ENCODE assay signal across 14 cellular contexts in genomic region chr13:47933688-47934011, GRCh38.
A peak's percentile ranks its signal among the peaks of the same experiment; 100 is the strongest.
DNase-seq lines count a peak whose midpoint lies in the region; TF ChIP-seq lines count a peak whose summit lies in the region.
"Had no signal": no experiment of that assay in that cellular context is flagged by ENCODE, and none has a peak within 500 bp of the region (broad histone marks: within the 10 kb centered on the region; RNA-seq: fewer than 3 reads in every experiment).

No MANE protein-coding gene starts in this region.

- TF ChIP-seq CTCF in MCF 10A (IDR thresholded peaks at IDR 0.05; ENCODE audit: unreplicated experiment) (no peak), breast epithelium (IDR thresholded peaks at IDR 0.05) (no peak), choroid plexus epithelial cell (conservative IDR thresholded peaks at IDR 0.05; ENCODE audit: low read depth, low read length) (no peak), ovary (IDR thresholded peaks at IDR 0.05) (no peak)

- no TSS peak for BruUV-seq in MCF 10A (replicated peaks; lab: Mats Ljungman, UMichigan)

- no peaks in the 10 kb centered on the region for H3K27me3 Mint-ChIP-seq in MCF 10A (ENCODE audit: insufficient read depth, unreplicated experiment)
- H3K27me3 Mint-ChIP-seq: activated naive CD4-positive, alpha-beta T cell treated with anti-CD3 and anti-CD28 coated beads, Interleukin-2, amount 50 U/mL, for 24 hours had no signal

- H3K14ac ChIP-seq in trophoblast cell (ENCODE audit: low read length) = no peak overlapping the region

- H4K8ac ChIP-seq in trophoblast cell (ENCODE audit: low read depth, low read length) = no peak overlapping the region

- H3K4me1 ChIP-seq in breast epithelium (peaks cover 0 to 6% of the 10 kb centered on the region in 2 donors), skeletal muscle satellite cell (ENCODE audit: control insufficient read depth, insufficient read depth, low read length) (peaks cover 17% of the 10 kb centered on the region), ovary (ENCODE audit: insufficient read depth) (no peaks in the 10 kb centered on the region), trophoblast cell (ENCODE audit: control insufficient read depth in 1 of 2, insufficient read depth in 2 of 2, low read length in 2 of 2) (no peaks in the 10 kb centered on the region)
- H3K4me1 ChIP-seq: SJSA1 had no signal

- POLR2A ChIA-PET in MCF 10A (lab: Yijun Ruan, JAX) = no interaction called here

- intact Hi-C loops in MCF 10A (cut with micrococcal nuclease) = no loop called here
- intact Hi-C loops in breast epithelium (cut with DNase I; ENCODE audit: low total_unique reads) = no loop called here
- intact Hi-C loops in ovary (cut with DNase I) = no loop called here

- peak; percentile 7 for DNase-seq in MCF 10A (ENCODE audit: unreplicated experiment)
- DNase-seq in breast epithelium (ENCODE audit: low spot score in 2 of 2) = no peak
- peak; percentile 23 for DNase-seq in NCI-H345 (lab: John Stamatoyannopoulos, UW)
- DNase-seq in choroid plexus epithelial cell (ENCODE audit: low read depth) = peak; percentile 62
- no peak for DNase-seq in ovary
- no peak for DNase-seq in trophoblast cell
- DNase-seq in NCI-H2171 treated with DMSO at 0.1 percent for 48 hours (lab: John Stamatoyannopoulos, UW) = no peak
- DNase-seq: activated CD4-positive, alpha-beta T cell treated with anti-CD3 and anti-CD28 coated beads, Interleukin-2, amount 50 U/mL, for 1 hour; GDM1; hippocampal formation; stimulated activated CD8-positive, alpha-beta memory T cell treated with anti-CD3 and anti-CD28 coated beads, Interleukin-4, amount 100 ng/mL, for 48 hours had no signal

- no peak overlapping the region for H3K23ac ChIP-seq in trophoblast cell (ENCODE audit: low read length)

- H2BK12ac ChIP-seq in trophoblast cell (ENCODE audit: low read length) = no peak overlapping the region

- TF ChIP-seq EP300 in ovary (IDR thresholded peaks at IDR 0.05) = no peak

- no peaks in the 10 kb centered on the region for H3K79me1 ChIP-seq in trophoblast cell (ENCODE audit: low read length)

- H3K9ac ChIP-seq in skeletal muscle satellite cell (ENCODE audit: low read depth, low read length) = no peak overlapping the region
- H3K9ac ChIP-seq in trophoblast cell (ENCODE audit: low read length) = no peak overlapping the region

- H3K9me3 Mint-ChIP-seq in MCF 10A (ENCODE audit: unreplicated experiment) = no peaks in the 10 kb centered on the region
- H3K9me3 Mint-ChIP-seq: activated naive CD4-positive, alpha-beta T cell treated with anti-CD3 and anti-CD28 coated beads, Interleukin-2, amount 50 U/mL, for 24 hours had no signal

- H3K79me2 ChIP-seq in trophoblast cell (ENCODE audit: control insufficient read depth, insufficient read depth, low read length, poor library complexity) = no peaks in the 10 kb centered on the region

- peak overlapping the region; percentile 19 for H3K4me2 ChIP-seq in skeletal muscle satellite cell (ENCODE audit: low read length)
- no peak overlapping the region for H3K4me2 ChIP-seq in trophoblast cell (ENCODE audit: low read length)

- no peak overlapping the region for H2AK5ac ChIP-seq in trophoblast cell (ENCODE audit: low read length)

- H3K4me3 ChIP-seq in breast epithelium = no peak overlapping the region
- no peak overlapping the region for H3K4me3 ChIP-seq in choroid plexus epithelial cell (ENCODE audit: low read depth, low read length)
- H3K4me3 ChIP-seq in skeletal muscle satellite cell (ENCODE audit: low read length) = no peak overlapping the region
- no peak overlapping the region for H3K4me3 ChIP-seq in ovary
- no peak overlapping the region for H3K4me3 ChIP-seq in trophoblast cell (ENCODE audit: low read depth, low read length)
- H3K4me3 ChIP-seq: SJSA1 had no signal

- H3K27ac Mint-ChIP-seq in MCF 10A (ENCODE audit: low read depth, unreplicated experiment) = no peak overlapping the region
- H3K27ac Mint-ChIP-seq: activated naive CD4-positive, alpha-beta T cell treated with anti-CD3 and anti-CD28 coated beads, Interleukin-2, amount 50 U/mL, for 24 hours had no signal

- H3K36me3 Mint-ChIP-seq in MCF 10A (ENCODE audit: insufficient read depth, unreplicated experiment) = peaks cover 14% of the 10 kb centered on the region

- H2BK120ac ChIP-seq in trophoblast cell (ENCODE audit: insufficient read depth, low read length, poor library complexity) = no peak overlapping the region

- H2AFZ ChIP-seq in trophoblast cell (ENCODE audit: insufficient read depth, low read length, poor library complexity) = no peak overlapping the region

- H3K27ac ChIP-seq in breast epithelium (no peak overlapping the region), ovary (no peak overlapping the region), trophoblast cell (ENCODE audit: low read depth, low read length) (no peak overlapping the region)
- H3K27ac ChIP-seq: SJSA1 had no signal

- H2BK5ac ChIP-seq in trophoblast cell (ENCODE audit: low read depth, low read length, poor library complexity) = no peak overlapping the region

- CTCF ChIA-PET in MCF 10A (lab: Yijun Ruan, JAX) = no interaction called here

- no peaks in the 10 kb centered on the region for H3K36me3 ChIP-seq in breast epithelium
- no peaks in the 10 kb centered on the region for H3K36me3 ChIP-seq in skeletal muscle satellite cell (ENCODE audit: insufficient read depth, low read length)
- H3K36me3 ChIP-seq in ovary = no peaks in the 10 kb centered on the region
- peaks cover 0 to 2% of the 10 kb centered on the region in 2 experiments for H3K36me3 ChIP-seq in trophoblast cell (ENCODE audit: control insufficient read depth in 1 of 2, insufficient read depth in 2 of 2, low read length in 2 of 2)

- H4K12ac ChIP-seq in trophoblast cell (ENCODE audit: low read depth, low read length) = no peak overlapping the region

- WGBS in ovary, 3 donors = 61 to 67% (median 62%) methylated on average over 4 of the region's 4 CpGs
- no CpG with 5 or more reads among the region's 4 CpGs for WGBS in trophoblast cell (ENCODE audit: extremely low coverage, insufficient coverage, insufficient read length)

- no peak overlapping the region for H3K4ac ChIP-seq in trophoblast cell (ENCODE audit: low read depth, low read length)

- TF ChIP-seq POLR2A in breast epithelium (IDR thresholded peaks at IDR 0.05) (no peak), ovary (IDR thresholded peaks at IDR 0.05) (no peak)

- H3K9me3 ChIP-seq in breast epithelium = no peaks in the 10 kb centered on the region
- no peaks in the 10 kb centered on the region for H3K9me3 ChIP-seq in skeletal muscle satellite cell (replicated peaks; ENCODE audit: low read length)
- H3K9me3 ChIP-seq in ovary = no peaks in the 10 kb centered on the region
- no peaks in the 10 kb centered on the region for H3K9me3 ChIP-seq in trophoblast cell (ENCODE audit: insufficient read depth, low read depth, low read length)
- H3K9me3 ChIP-seq: SJSA1 had no signal

- H3K4me3 Mint-ChIP-seq in MCF 10A (ENCODE audit: unreplicated experiment) = no peak overlapping the region
- H3K4me3 Mint-ChIP-seq: activated naive CD4-positive, alpha-beta T cell treated with anti-CD3 and anti-CD28 coated beads, Interleukin-2, amount 50 U/mL, for 24 hours had no signal

- H3K18ac ChIP-seq in trophoblast cell (ENCODE audit: low read length) = no peak overlapping the region

- H3K27me3 ChIP-seq in breast epithelium (no peaks in the 10 kb centered on the region), skeletal muscle satellite cell (ENCODE audit: control insufficient read depth, insufficient read depth, low read length) (no peaks in the 10 kb centered on the region), ovary (no peaks in the 10 kb centered on the region), trophoblast cell (ENCODE audit: insufficient read depth, low read length) (no peaks in the 10 kb centered on the region)
- H3K27me3 ChIP-seq: SJSA1 had no signal

- no peak overlapping the region for H4K91ac ChIP-seq in trophoblast cell (ENCODE audit: low read depth, low read length)

- H3K4me1 Mint-ChIP-seq in MCF 10A (ENCODE audit: insufficient read depth, unreplicated experiment) = no peaks in the 10 kb centered on the region
- H3K4me1 Mint-ChIP-seq: activated naive CD4-positive, alpha-beta T cell treated with anti-CD3 and anti-CD28 coated beads, Interleukin-2, amount 50 U/mL, for 24 hours had no signal

Comparison
In these comparisons a context has a peak if more than half of its experiments do, and no peak if none do; other contexts are left out.
1. DNase-seq: peak in MCF 10A (single experiment), NCI-H345 (single experiment) and choroid plexus epithelial cell (single experiment); none in breast epithelium (0 of 2), ovary (0 of 5), trophoblast cell (0 of 2) and NCI-H2171 treated with DMSO at 0.1 percent for 48 hours (single experiment).